ENCODE assay signal across 1 cellular context in the genomic region with DNA sequence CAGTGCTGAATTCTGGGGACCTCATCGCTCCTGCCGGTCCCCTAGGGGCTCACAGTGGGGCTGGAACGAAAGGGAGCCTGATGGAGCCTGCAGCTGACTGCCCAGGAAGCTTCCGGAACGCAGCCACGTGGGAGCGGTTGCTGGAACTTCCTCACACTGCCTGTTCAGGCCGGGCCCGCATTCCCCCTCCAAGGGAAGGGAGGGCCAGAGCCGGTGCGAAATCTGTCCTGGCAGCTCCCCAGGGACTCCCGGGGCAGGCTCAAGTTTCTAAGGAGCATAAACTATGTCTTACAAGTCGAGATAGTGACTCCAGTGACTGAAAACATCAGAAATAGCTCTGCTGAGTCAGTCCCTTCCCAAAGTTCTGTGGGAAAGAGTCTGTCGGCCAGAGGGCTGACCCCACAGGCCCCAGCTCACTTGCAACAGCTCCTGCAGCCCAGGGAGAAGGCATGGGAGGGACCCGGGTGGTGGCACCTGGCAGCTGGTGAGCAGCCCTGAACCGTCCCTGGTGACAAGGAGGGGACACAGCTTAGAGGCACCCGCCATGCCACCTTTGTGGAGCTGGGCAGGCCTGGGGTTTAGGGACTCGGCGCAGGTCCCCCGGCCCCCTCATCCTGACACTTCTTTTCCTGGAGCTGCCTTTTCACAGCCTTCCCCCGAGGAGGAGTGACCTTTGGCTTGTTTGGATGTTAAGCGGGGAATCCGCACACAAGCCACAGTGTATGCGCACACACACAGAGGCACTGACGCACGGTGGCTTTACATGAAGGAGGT.
TF ChIP-seq lines count a peak whose summit lies in the region.

No MANE protein-coding gene starts in this region.

TF ChIP-seq in K562, 482 proteins besides CTCF, POLR2A, EP300 and RAD21 (continued from another document and continues in another):
- no peak for TF ChIP-seq ZFPM2 (CRISPR knock-in tag; IDR thresholded peaks at IDR 0.05)
- TF ChIP-seq KLF6 (CRISPR knock-in tag; IDR thresholded peaks at IDR 0.05; ENCODE audit: borderline replicate concordance): no peak
- TF ChIP-seq PHTF2 (CRISPR knock-in tag; IDR thresholded peaks at IDR 0.05): no peak
- TF ChIP-seq STAG1 (CRISPR knock-in tag; IDR thresholded peaks at IDR 0.05; ENCODE audit: borderline replicate concordance): no peak
- TF ChIP-seq CCAR2 (IDR thresholded peaks at IDR 0.05; ENCODE audit: low read depth, low read length): no peak
- TF ChIP-seq SUPT5H (IDR thresholded peaks at IDR 0.05): no peak
- no peak for TF ChIP-seq JUNB (CRISPR knock-in tag; conservative IDR thresholded peaks at IDR 0.05)
- TF ChIP-seq, protein P1, sequence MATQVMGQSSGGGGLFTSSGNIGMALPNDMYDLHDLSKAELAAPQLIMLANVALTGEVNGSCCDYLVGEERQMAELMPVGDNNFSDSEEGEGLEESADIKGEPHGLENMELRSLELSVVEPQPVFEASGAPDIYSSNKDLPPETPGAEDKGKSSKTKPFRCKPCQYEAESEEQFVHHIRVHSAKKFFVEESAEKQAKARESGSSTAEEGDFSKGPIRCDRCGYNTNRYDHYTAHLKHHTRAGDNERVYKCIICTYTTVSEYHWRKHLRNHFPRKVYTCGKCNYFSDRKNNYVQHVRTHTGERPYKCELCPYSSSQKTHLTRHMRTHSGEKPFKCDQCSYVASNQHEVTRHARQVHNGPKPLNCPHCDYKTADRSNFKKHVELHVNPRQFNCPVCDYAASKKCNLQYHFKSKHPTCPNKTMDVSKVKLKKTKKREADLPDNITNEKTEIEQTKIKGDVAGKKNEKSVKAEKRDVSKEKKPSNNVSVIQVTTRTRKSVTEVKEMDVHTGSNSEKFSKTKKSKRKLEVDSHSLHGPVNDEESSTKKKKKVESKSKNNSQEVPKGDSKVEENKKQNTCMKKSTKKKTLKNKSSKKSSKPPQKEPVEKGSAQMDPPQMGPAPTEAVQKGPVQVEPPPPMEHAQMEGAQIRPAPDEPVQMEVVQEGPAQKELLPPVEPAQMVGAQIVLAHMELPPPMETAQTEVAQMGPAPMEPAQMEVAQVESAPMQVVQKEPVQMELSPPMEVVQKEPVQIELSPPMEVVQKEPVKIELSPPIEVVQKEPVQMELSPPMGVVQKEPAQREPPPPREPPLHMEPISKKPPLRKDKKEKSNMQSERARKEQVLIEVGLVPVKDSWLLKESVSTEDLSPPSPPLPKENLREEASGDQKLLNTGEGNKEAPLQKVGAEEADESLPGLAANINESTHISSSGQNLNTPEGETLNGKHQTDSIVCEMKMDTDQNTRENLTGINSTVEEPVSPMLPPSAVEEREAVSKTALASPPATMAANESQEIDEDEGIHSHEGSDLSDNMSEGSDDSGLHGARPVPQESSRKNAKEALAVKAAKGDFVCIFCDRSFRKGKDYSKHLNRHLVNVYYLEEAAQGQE (CRISPR knock-in tag; IDR thresholded peaks at IDR 0.05; ENCODE audit: low read depth): no peak
- TF ChIP-seq CEBPZ (IDR thresholded peaks at IDR 0.05; ENCODE audit: borderline replicate concordance, low read depth, low read length): no peak
- TF ChIP-seq ZNF766 (CRISPR knock-in tag; conservative IDR thresholded peaks at IDR 0.05): peak; percentile 56; the same call in 1 of the 2 replicates
- peak; percentile 59 for TF ChIP-seq CXXC5 (CRISPR knock-in tag; IDR thresholded peaks at IDR 0.05)
- TF ChIP-seq MYBL2 (IDR thresholded peaks at IDR 0.05; ENCODE audit: low read depth): no peak
- TF ChIP-seq MYBL2 (CRISPR knock-in tag; IDR thresholded peaks at IDR 0.05; ENCODE audit: borderline replicate concordance): no peak
- no peak for TF ChIP-seq RBM34 (IDR thresholded peaks at IDR 0.05; ENCODE audit: borderline replicate concordance, insufficient read depth, low read length)
- TF ChIP-seq CHCHD3 (CRISPR knock-in tag; IDR thresholded peaks at IDR 0.05): no peak
- TF ChIP-seq THRB (CRISPR knock-in tag; conservative IDR thresholded peaks at IDR 0.05): no peak
- TF ChIP-seq, protein P2, sequence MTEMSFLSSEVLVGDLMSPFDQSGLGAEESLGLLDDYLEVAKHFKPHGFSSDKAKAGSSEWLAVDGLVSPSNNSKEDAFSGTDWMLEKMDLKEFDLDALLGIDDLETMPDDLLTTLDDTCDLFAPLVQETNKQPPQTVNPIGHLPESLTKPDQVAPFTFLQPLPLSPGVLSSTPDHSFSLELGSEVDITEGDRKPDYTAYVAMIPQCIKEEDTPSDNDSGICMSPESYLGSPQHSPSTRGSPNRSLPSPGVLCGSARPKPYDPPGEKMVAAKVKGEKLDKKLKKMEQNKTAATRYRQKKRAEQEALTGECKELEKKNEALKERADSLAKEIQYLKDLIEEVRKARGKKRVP (CRISPR knock-in tag; IDR thresholded peaks at IDR 0.05): no peak
- no peak for TF ChIP-seq ZNF23 (CRISPR knock-in tag; IDR thresholded peaks at IDR 0.05)
- TF ChIP-seq ZC3H11A (IDR thresholded peaks at IDR 0.05; ENCODE audit: low read depth, low read length): no peak
- TF ChIP-seq MYC (IDR thresholded peaks at IDR 0.05; ENCODE audit: low read depth, low read length): peak; percentile 97
- TF ChIP-seq MYC (CRISPR knock-in tag; IDR thresholded peaks at IDR 0.05; ENCODE audit: borderline replicate concordance, low read depth): 0 out of 2 replicates have a peak, but pooled peaks have one; percentile 54
- TF ChIP-seq, protein P3, sequence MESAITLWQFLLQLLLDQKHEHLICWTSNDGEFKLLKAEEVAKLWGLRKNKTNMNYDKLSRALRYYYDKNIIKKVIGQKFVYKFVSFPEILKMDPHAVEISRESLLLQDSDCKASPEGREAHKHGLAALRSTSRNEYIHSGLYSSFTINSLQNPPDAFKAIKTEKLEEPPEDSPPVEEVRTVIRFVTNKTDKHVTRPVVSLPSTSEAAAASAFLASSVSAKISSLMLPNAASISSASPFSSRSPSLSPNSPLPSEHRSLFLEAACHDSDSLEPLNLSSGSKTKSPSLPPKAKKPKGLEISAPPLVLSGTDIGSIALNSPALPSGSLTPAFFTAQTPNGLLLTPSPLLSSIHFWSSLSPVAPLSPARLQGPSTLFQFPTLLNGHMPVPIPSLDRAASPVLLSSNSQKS (CRISPR knock-in tag; IDR thresholded peaks at IDR 0.05): no peak
- no peak for TF ChIP-seq FOXJ2 (tag; IDR thresholded peaks at IDR 0.05)
- TF ChIP-seq HSF4 (CRISPR knock-in tag; IDR thresholded peaks at IDR 0.05; ENCODE audit: borderline replicate concordance): no peak
- TF ChIP-seq CSDE1 (IDR thresholded peaks at IDR 0.05): no peak
- TF ChIP-seq, protein P4, sequence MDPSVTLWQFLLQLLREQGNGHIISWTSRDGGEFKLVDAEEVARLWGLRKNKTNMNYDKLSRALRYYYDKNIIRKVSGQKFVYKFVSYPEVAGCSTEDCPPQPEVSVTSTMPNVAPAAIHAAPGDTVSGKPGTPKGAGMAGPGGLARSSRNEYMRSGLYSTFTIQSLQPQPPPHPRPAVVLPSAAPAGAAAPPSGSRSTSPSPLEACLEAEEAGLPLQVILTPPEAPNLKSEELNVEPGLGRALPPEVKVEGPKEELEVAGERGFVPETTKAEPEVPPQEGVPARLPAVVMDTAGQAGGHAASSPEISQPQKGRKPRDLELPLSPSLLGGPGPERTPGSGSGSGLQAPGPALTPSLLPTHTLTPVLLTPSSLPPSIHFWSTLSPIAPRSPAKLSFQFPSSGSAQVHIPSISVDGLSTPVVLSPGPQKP (CRISPR knock-in tag; IDR thresholded peaks at IDR 0.05): no peak
- TF ChIP-seq, protein P5, sequence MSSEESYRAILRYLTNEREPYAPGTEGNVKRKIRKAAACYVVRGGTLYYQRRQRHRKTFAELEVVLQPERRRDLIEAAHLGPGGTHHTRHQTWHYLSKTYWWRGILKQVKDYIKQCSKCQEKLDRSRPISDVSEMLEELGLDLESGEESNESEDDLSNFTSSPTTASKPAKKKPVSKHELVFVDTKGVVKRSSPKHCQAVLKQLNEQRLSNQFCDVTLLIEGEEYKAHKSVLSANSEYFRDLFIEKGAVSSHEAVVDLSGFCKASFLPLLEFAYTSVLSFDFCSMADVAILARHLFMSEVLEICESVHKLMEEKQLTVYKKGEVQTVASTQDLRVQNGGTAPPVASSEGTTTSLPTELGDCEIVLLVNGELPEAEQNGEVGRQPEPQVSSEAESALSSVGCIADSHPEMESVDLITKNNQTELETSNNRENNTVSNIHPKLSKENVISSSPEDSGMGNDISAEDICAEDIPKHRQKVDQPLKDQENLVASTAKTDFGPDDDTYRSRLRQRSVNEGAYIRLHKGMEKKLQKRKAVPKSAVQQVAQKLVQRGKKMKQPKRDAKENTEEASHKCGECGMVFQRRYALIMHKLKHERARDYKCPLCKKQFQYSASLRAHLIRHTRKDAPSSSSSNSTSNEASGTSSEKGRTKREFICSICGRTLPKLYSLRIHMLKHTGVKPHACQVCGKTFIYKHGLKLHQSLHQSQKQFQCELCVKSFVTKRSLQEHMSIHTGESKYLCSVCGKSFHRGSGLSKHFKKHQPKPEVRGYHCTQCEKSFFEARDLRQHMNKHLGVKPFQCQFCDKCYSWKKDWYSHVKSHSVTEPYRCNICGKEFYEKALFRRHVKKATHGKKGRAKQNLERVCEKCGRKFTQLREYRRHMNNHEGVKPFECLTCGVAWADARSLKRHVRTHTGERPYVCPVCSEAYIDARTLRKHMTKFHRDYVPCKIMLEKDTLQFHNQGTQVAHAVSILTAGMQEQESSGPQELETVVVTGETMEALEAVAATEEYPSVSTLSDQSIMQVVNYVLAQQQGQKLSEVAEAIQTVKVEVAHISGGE (CRISPR knock-in tag; IDR thresholded peaks at IDR 0.05): peak in 1 of 3 experiments; percentile 74; a peak in 1 of 6 replicates
- TF ChIP-seq, protein P6, sequence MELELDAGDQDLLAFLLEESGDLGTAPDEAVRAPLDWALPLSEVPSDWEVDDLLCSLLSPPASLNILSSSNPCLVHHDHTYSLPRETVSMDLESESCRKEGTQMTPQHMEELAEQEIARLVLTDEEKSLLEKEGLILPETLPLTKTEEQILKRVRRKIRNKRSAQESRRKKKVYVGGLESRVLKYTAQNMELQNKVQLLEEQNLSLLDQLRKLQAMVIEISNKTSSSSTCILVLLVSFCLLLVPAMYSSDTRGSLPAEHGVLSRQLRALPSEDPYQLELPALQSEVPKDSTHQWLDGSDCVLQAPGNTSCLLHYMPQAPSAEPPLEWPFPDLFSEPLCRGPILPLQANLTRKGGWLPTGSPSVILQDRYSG (tag; conservative IDR thresholded peaks at IDR 0.05; ENCODE audit: low read depth): no peak
